Comparison of ENCODE assay signal across 8 cellular contexts in the genomic region with DNA sequence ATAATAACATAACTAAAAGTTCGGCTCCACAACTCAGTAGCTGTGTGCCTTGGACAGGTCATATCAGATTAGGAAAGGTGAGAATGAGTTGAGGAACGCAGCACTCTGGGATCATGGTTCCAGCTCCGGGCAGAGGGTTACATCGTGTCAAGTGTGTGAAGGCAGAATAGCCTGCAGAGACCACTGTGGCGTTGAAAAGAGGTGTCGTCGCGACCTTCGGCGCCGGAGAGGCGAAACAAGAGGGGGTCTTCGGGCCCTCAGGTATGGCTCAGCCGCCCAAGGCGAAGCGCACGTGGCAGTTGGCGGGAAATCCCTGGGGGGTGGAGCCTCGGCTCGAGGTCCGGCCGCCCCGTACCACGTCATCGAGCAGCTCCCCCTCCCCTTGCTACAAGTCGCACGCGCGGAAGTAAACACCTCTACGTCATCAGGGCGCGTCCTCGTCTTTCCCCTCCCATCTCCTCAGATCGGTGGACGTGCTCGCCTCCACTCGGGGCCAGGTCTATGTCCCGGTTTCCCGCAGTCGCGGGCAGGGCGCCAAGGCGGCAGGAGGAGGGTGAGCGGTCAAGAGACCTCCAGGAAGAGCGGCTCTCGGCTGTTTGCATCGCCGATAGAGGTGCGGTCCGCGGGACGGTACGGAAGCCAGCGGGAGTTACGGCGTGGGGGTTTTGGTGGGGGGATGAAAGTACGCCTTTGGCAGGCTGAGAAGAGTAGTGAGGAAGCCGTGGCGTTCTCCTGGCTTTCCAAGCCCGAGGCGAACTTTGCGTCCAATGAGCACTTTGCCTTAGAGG. TPM values are rescaled to one million over a fixed set of nuclear protein-coding genes. Genes with fewer than 3 reads are reported as not detected.
DNase-seq lines count a peak whose midpoint lies in the region; ATAC-seq and TF ChIP-seq lines count a peak whose summit lies in the region.

A gene with protein sequence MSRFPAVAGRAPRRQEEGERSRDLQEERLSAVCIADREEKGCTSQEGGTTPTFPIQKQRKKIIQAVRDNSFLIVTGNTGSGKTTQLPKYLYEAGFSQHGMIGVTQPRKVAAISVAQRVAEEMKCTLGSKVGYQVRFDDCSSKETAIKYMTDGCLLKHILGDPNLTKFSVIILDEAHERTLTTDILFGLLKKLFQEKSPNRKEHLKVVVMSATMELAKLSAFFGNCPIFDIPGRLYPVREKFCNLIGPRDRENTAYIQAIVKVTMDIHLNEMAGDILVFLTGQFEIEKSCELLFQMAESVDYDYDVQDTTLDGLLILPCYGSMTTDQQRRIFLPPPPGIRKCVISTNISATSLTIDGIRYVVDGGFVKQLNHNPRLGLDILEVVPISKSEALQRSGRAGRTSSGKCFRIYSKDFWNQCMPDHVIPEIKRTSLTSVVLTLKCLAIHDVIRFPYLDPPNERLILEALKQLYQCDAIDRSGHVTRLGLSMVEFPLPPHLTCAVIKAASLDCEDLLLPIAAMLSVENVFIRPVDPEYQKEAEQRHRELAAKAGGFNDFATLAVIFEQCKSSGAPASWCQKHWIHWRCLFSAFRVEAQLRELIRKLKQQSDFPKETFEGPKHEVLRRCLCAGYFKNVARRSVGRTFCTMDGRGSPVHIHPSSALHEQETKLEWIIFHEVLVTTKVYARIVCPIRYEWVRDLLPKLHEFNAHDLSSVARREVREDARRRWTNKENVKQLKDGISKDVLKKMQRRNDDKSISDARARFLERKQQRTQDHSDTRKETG (plus strand): TSS at position 440 of the 788 bp plus-strand sequence. CDS start 62 bp downstream, at position 502.

- POLR2A ChIA-PET in activated CD4-positive, alpha-beta T cell treated with anti-CD3 and anti-CD28 coated beads for 36 hours (lab: Charles Lee), result interaction anchor here (0.6 to 1.0 kb wide), 6 partner anchors 52 to 515 kb away, joined by 4 to 6 read pairs (median 5); a partner anchor contains a TSS

- peaks cover 11% of the 10 kb centered on the region for H3K36me3 Mint-ChIP-seq in activated CD4-positive, alpha-beta T cell treated with anti-CD3 and anti-CD28 coated beads for 36 hours (ENCODE audit: low read depth)
- peaks cover 2% of the 10 kb centered on the region for H3K36me3 Mint-ChIP-seq in chondrocyte (ENCODE audit: low read depth)

- intact Hi-C loops in activated CD4-positive, alpha-beta T cell treated with anti-CD3 and anti-CD28 coated beads for 36 hours (cut with DNase I, micrococcal nuclease), result loop anchor here (1.0 to 10.0 kb wide), 12 partner anchors 44 to 827 kb away; a partner anchor contains a TSS

- peak; percentile 92 for ATAC-seq in GM19035 (IDR thresholded peaks at IDR 0.05; ENCODE audit: unreplicated experiment)
- ATAC-seq in HG03432 (IDR thresholded peaks at IDR 0.05; ENCODE audit: unreplicated experiment), result peak; percentile 91
- ATAC-seq in activated CD4-positive, alpha-beta T cell treated with anti-CD3 and anti-CD28 coated beads for 36 hours, result peak; percentile 89

- no peaks in the 10 kb centered on the region for H3K27me3 Mint-ChIP-seq in activated CD4-positive, alpha-beta T cell treated with anti-CD3 and anti-CD28 coated beads for 36 hours
- no peaks in the 10 kb centered on the region for H3K27me3 Mint-ChIP-seq in chondrocyte (ENCODE audit: low read depth)

- CTCF ChIA-PET in activated CD4-positive, alpha-beta T cell treated with anti-CD3 and anti-CD28 coated beads for 36 hours (lab: Charles Lee), result interaction anchor here (0.6 kb wide), 1 partner anchor 410 kb away, joined by 3 read pairs; a partner anchor contains a TSS

- H3K27ac Mint-ChIP-seq in activated CD4-positive, alpha-beta T cell treated with anti-CD3 and anti-CD28 coated beads for 36 hours, result peak within 1 kb of the TSS; percentile 99
- H3K27ac Mint-ChIP-seq in chondrocyte (ENCODE audit: unreplicated experiment), result peak within 1 kb of the TSS; percentile 98

- peaks cover 20% of the 10 kb centered on the region for H3K4me1 Mint-ChIP-seq in activated CD4-positive, alpha-beta T cell treated with anti-CD3 and anti-CD28 coated beads for 36 hours
- H3K4me1 Mint-ChIP-seq in chondrocyte (ENCODE audit: low read depth), result peaks cover 15% of the 10 kb centered on the region

- H3K9me3 Mint-ChIP-seq in activated CD4-positive, alpha-beta T cell treated with anti-CD3 and anti-CD28 coated beads for 36 hours (ENCODE audit: low read depth), result peaks cover 7% of the 10 kb centered on the region
- H3K9me3 Mint-ChIP-seq in chondrocyte (ENCODE audit: low read depth), result no peaks in the 10 kb centered on the region

- TF ChIP-seq CTCF in chondrocyte (IDR thresholded peaks at IDR 0.05), result no peak

- DNase-seq in AG08396 (ENCODE audit: low spot score) (peak; percentile 95), NCI-H524 (lab: John Stamatoyannopoulos, UW) (peak; percentile 89 to 94), chondrocyte (ENCODE audit: low spot score) (peak; percentile 98), kidney glomerular epithelial cell (lab: John Stamatoyannopoulos, UW) (peak; percentile 82)
- peak; percentile 98 for DNase-seq in activated CD4-positive, alpha-beta T cell treated with anti-CD3 and anti-CD28 coated beads for 36 hours
- DNase-seq in stimulated activated CD4-positive, alpha-beta T cell treated with anti-CD3 and anti-CD28 coated beads, Interleukin-15, amount 100 ng/mL, for 48 hours (ENCODE audit: low read depth in 2 of 2), result peak; percentile 94 to 97

- H3K4me3 Mint-ChIP-seq in activated CD4-positive, alpha-beta T cell treated with anti-CD3 and anti-CD28 coated beads for 36 hours, result peak within 1 kb of the TSS; percentile 99
- H3K4me3 Mint-ChIP-seq in chondrocyte (ENCODE audit: unreplicated experiment), result peak within 1 kb of the TSS; percentile 100

RNA-seq across cellular contexts. Expression of the gene that starts here (rescaled TPM):
- total RNA-seq in activated CD4-positive, alpha-beta T cell treated with anti-CD3 and anti-CD28 coated beads for 36 hours, result 10 to 100 TPM; 22.9 to 24.1 TPM
- 29.2 to 37.2 TPM (median 30.0 TPM) in 3 replicates for total RNA-seq in chondrocyte

Comparison
In these comparisons a context has a peak if more than half of its experiments do, and no peak if none do; other contexts are left out.
1. Peak in every context shown above with its lines: DNase-seq and ATAC-seq.